Comparison of ENCODE assay signal across 1 cellular context in genomic region chr2:171522057-171522803, GRCh38.
TF ChIP-seq lines count a peak whose summit lies in the region.

TSS of gene CYBRD1 (plus strand) at chr2:171522474. CDS start at chr2:171522546, 72 bp downstream.

TF ChIP-seq in K562, 482 proteins besides CTCF, POLR2A, EP300 and RAD21 (continued from another document and continues in another):
- TF ChIP-seq ETV1 (tag; conservative IDR thresholded peaks at IDR 0.05; ENCODE audit: low read depth) (peak; percentile 29; the same call in 1 of the 2 replicates), ZSCAN32 (CRISPR knock-in tag; IDR thresholded peaks at IDR 0.05) (no peak), ZKSCAN8 (CRISPR knock-in tag; IDR thresholded peaks at IDR 0.05) (no peak), SRF (CRISPR knock-in tag; IDR thresholded peaks at IDR 0.05) (peak in 1 of 2 experiments; percentile 44; a peak in 1 of 4 replicates), SMARCA4 (IDR thresholded peaks at IDR 0.05) (0 out of 2 replicates have a peak, but pooled peaks have one; percentile 15), TFE3 (CRISPR knock-in tag; IDR thresholded peaks at IDR 0.05) (peak; percentile 63), ZFP91 (CRISPR knock-in tag; IDR thresholded peaks at IDR 0.05) (no peak), BCOR (IDR thresholded peaks at IDR 0.05) (0 out of 2 replicates have a peak, but pooled peaks have one; percentile 6), CTBP1 (IDR thresholded peaks at IDR 0.05; ENCODE audit: borderline replicate concordance) (peak; percentile 72; the same call in 1 of the 2 replicates), MCM2 (IDR thresholded peaks at IDR 0.05; ENCODE audit: low read depth) (no peak), ZBTB49 (CRISPR knock-in tag; IDR thresholded peaks at IDR 0.05; ENCODE audit: borderline replicate concordance) (peak; percentile 80; the same call in 1 of the 2 replicates), PKNOX1 (IDR thresholded peaks at IDR 0.05) (no peak), SMARCE1 (IDR thresholded peaks at IDR 0.05) (no peak), CREB5 (CRISPR knock-in tag; IDR thresholded peaks at IDR 0.05) (0 out of 2 replicates have a peak, but pooled peaks have one; percentile 35), SUPT5H (IDR thresholded peaks at IDR 0.05) (peak; percentile 86), MAFG (tag; conservative IDR thresholded peaks at IDR 0.05) (no peak), SIRT6 (IDR thresholded peaks at IDR 0.05; ENCODE audit: low read depth, low read length) (no peak), TARDBP (IDR thresholded peaks at IDR 0.05) (peak; percentile 27; the same call in 1 of the 2 replicates), SOX6 (IDR thresholded peaks at IDR 0.05) (0 out of 2 replicates have a peak, but pooled peaks have one; percentile 55), POLR2AphosphoS5 (IDR thresholded peaks at IDR 0.05; ENCODE audit: control insufficient read depth, insufficient read depth, low read depth, low read length) (peak; percentile 72), IFI16 (CRISPR knock-in tag; IDR thresholded peaks at IDR 0.05) (0 out of 2 replicates have a peak, but pooled peaks have one; percentile 22), MTA3 (IDR thresholded peaks at IDR 0.05; ENCODE audit: borderline replicate concordance) (peak; percentile 61; the same call in 1 of the 2 replicates), MIER1 (IDR thresholded peaks at IDR 0.05; ENCODE audit: low read depth) (no peak), CSDE1 (IDR thresholded peaks at IDR 0.05) (peak in 1 of 2 experiments; percentile 13; a peak in 1 of 4 replicates), LCOR (CRISPR knock-in tag; IDR thresholded peaks at IDR 0.05) (no peak; the same call in 1 of the 2 replicates), ATF1 (CRISPR knock-in tag; IDR thresholded peaks at IDR 0.05) (no peak), ATF1 (tag; IDR thresholded peaks at IDR 0.05) (peak; percentile 54), SMAD2 (IDR thresholded peaks at IDR 0.05; ENCODE audit: low read depth, low read length) (no peak), TSHZ1 (CRISPR knock-in tag; IDR thresholded peaks at IDR 0.05) (no peak), ATF3 (IDR thresholded peaks at IDR 0.05) (no peak; the same call in 1 of the 2 replicates), ATF3 (CRISPR knock-in tag; conservative IDR thresholded peaks at IDR 0.05) (0 out of 2 replicates have a peak, but pooled peaks have one; percentile 27), EZH2 (IDR thresholded peaks at IDR 0.05; ENCODE audit: borderline replicate concordance, low read depth, low read length) (no peak), ZNF707 (CRISPR knock-in tag; conservative IDR thresholded peaks at IDR 0.05) (peak; percentile 45; the same call in 1 of the 2 replicates), MYBL2 (IDR thresholded peaks at IDR 0.05; ENCODE audit: low read depth) (no peak), MYBL2 (CRISPR knock-in tag; IDR thresholded peaks at IDR 0.05; ENCODE audit: borderline replicate concordance) (no peak), SMAD1 (IDR thresholded peaks at IDR 0.05; ENCODE audit: low read depth, low read length, partially characterized antibody) (peak; percentile 17), ELF4 (CRISPR knock-in tag; IDR thresholded peaks at IDR 0.05) (peak; percentile 21; the same call in 1 of the 2 replicates), TRIM25 (IDR thresholded peaks at IDR 0.05; ENCODE audit: borderline replicate concordance) (0 out of 2 replicates have a peak, but pooled peaks have one; percentile 40), KLF16 (IDR thresholded peaks at IDR 0.05) (no peak), THRB (CRISPR knock-in tag; conservative IDR thresholded peaks at IDR 0.05) (0 out of 2 replicates have a peak, but pooled peaks have one; percentile 43), ZNF589 (CRISPR knock-in tag; IDR thresholded peaks at IDR 0.05; ENCODE audit: low read depth) (peak; percentile 92; the same call in 1 of the 2 replicates), CC2D1A (IDR thresholded peaks at IDR 0.05) (0 out of 2 replicates have a peak, but pooled peaks have one; percentile 10), MBD2 (IDR thresholded peaks at IDR 0.05; ENCODE audit: borderline replicate concordance, low read depth) (peak; percentile 44), STAT6 (CRISPR knock-in tag; IDR thresholded peaks at IDR 0.05) (0 out of 2 replicates have a peak, but pooled peaks have one; percentile 73), U2AF1 (optimal IDR thresholded peaks at IDR 0.05; ENCODE audit: low read depth, low read length) (no peak), BMI1 (IDR thresholded peaks at IDR 0.05; ENCODE audit: low read length) (no peak), ZNF507 (tag; conservative IDR thresholded peaks at IDR 0.05) (no peak)
